Comparison of ENCODE assay signal across 1 cellular context in the genomic region with DNA sequence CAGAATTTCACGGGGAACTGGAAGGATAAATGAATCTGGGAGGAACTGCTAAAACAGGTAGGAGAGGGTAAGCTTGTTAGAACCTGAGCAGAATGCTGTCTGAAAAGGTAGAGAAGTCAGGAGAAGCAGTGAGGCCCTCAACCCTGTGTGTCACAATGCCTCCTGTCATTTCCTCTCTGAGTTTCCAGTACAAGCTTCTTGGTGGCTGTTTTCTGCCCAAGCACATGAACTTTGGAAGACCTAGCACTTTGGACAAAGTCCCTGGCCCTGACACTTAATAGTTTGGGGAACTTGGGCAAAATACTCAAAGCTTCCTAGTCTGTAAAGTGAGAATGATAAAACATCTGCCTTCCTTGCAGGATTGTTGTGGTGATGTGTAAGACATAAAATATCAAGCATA. TPM values are rescaled to one million over a fixed set of nuclear protein-coding genes. Genes with fewer than 3 reads are reported as not detected.
"Had no signal": no experiment of that assay in that cellular context is flagged by ENCODE, and none has a peak within 500 bp of the region (broad histone marks: within the 10 kb centered on the region; RNA-seq: fewer than 3 reads in every experiment).

No MANE protein-coding gene starts in this region.

RNA-seq across cellular contexts. Expression of a gene that starts 52.6 kb away (rescaled TPM):
- total RNA-seq: gastrocnemius medialis had no signal
